20 cellular contexts compared by ENCODE assay signal in genomic region chrX:41703574-41704029, GRCh38. TPM values are rescaled to one million over a fixed set of nuclear protein-coding genes. Genes with fewer than 3 reads are reported as not detected.
"Had no signal": no experiment of that assay in that cellular context is flagged by ENCODE, and none has a peak within 500 bp of the region (broad histone marks: within the 10 kb centered on the region; RNA-seq: fewer than 3 reads in every experiment).

No MANE protein-coding gene starts in this region.

- H3K36me3 Mint-ChIP-seq: WTC11 had no signal

- H3K27me3 Mint-ChIP-seq: activated CD4-positive, alpha-beta T cell treated with anti-CD3 and anti-CD28 coated beads, Interleukin-2, amount 10 ng/mL, durations not matched to agents 7 days and 5 days had no signal

- DNase-seq: activated CD4-positive, alpha-beta T cell treated with anti-CD3 and anti-CD28 coated beads, Interleukin-2, amount 10 ng/mL, durations not matched to agents 7 days and 5 days; activated CD8-positive, alpha-beta memory T cell treated with anti-CD3 and anti-CD28 coated beads for 24 hours; activated CD8-positive, alpha-beta memory T cell treated with anti-CD3 and anti-CD28 coated beads, Interleukin-2, amount 50 U/mL, for 48 hours; activated naive CD4-positive, alpha-beta T cell treated with anti-CD3 and anti-CD28 coated beads for 36 hours; effector CD4-positive, alpha-beta T cell; left colon; lower lobe of right lung; sigmoid colon; stimulated activated CD4-positive, alpha-beta T cell treated with anti-CD3 and anti-CD28 coated beads, Interleukin-4, amount 100 ng/mL, for 4 hours; stimulated activated naive B cell treated with anti-CD40 and anti-IgM and Interleukin-4, amounts not matched to agents 10 μg/mL and 1 μg/mL and 100 μg/mL, for 72 hours; tibial artery had no signal

- ATAC-seq: left colon, lower lobe of right lung, WTC11 had no signal

- H3K4me1 Mint-ChIP-seq: nephron had no signal

- FAIRE-seq: bronchial epithelial cell, endothelial cell of umbilical vein, urothelium cell line had no signal

- H3K4me3 Mint-ChIP-seq: activated CD4-positive, alpha-beta T cell treated with anti-CD3 and anti-CD28 coated beads, Interleukin-2, amount 10 ng/mL, durations not matched to agents 7 days and 5 days; activated naive CD4-positive, alpha-beta T cell treated with anti-CD3 and anti-CD28 coated beads for 36 hours; nephron; stimulated activated naive B cell treated with anti-CD40 and anti-IgM and Interleukin-4, amounts not matched to agents 10 μg/mL and 1 μg/mL and 100 μg/mL, for 72 hours; WTC11 had no signal

- H3K27ac Mint-ChIP-seq: activated CD4-positive, alpha-beta T cell treated with anti-CD3 and anti-CD28 coated beads, Interleukin-2, amount 10 ng/mL, durations not matched to agents 7 days and 5 days; activated naive CD4-positive, alpha-beta T cell treated with anti-CD3 and anti-CD28 coated beads for 36 hours; activated T-helper 2 cell treated with anti-CD3 and anti-CD28 coated beads, Interferon-gamma antibody, Interleukin-2, Interleukin-4, amounts not matched to agents 10 μg/mL and 5 μg/mL and 100 μg/mL, durations not matched to agents 14 hours and 24 hours and 36 hours; nephron; stimulated activated naive B cell treated with anti-CD40 and anti-IgM and Interleukin-4, amounts not matched to agents 10 μg/mL and 1 μg/mL and 100 μg/mL, for 72 hours had no signal

- H3K9me3 Mint-ChIP-seq: activated CD4-positive, alpha-beta T cell treated with anti-CD3 and anti-CD28 coated beads, Interleukin-2, amount 10 ng/mL, durations not matched to agents 7 days and 5 days; activated naive CD4-positive, alpha-beta T cell treated with anti-CD3 and anti-CD28 coated beads for 36 hours; activated T-helper 2 cell treated with anti-CD3 and anti-CD28 coated beads, Interferon-gamma antibody, Interleukin-2, Interleukin-4, amounts not matched to agents 10 μg/mL and 5 μg/mL and 100 μg/mL, durations not matched to agents 14 hours and 24 hours and 36 hours; nephron; stimulated activated naive B cell treated with anti-CD40 and anti-IgM and Interleukin-4, amounts not matched to agents 10 μg/mL and 1 μg/mL and 100 μg/mL, for 72 hours; WTC11 had no signal

RNA-seq across cellular contexts. Expression of gene GPR34, which starts 14.8 kb away (rescaled TPM):
- total RNA-seq: activated naive CD4-positive, alpha-beta T cell treated with anti-CD3 and anti-CD28 coated beads for 36 hours; activated T-helper 2 cell treated with anti-CD3 and anti-CD28 coated beads, Interferon-gamma antibody, Interleukin-2, Interleukin-4, amounts not matched to agents 10 μg/mL and 5 μg/mL and 100 μg/mL, durations not matched to agents 14 hours and 24 hours and 36 hours; bronchial epithelial cell; endothelial cell of umbilical vein; glomerular endothelial cell; T-helper 2 cell treated with Interferon-gamma antibody and Interleukin-4, amounts not matched to agents 100 ng/mL and 5 ng/mL, for 36 hours; WTC11 had no signal

RNA-seq across cellular contexts. Expression of gene GPR82, which starts 20.4 kb away (rescaled TPM):
- total RNA-seq: activated CD4-positive, alpha-beta T cell treated with anti-CD3 and anti-CD28 coated beads, Interleukin-2, amount 10 ng/mL, durations not matched to agents 7 days and 5 days; activated naive CD4-positive, alpha-beta T cell treated with anti-CD3 and anti-CD28 coated beads for 36 hours; bronchial epithelial cell; cerebellum; endothelial cell of umbilical vein; glomerular endothelial cell; WTC11 had no signal
